1 cellular context compared by ENCODE assay signal in genomic region chr2:38602136-38602731, GRCh38.
A peak's percentile ranks its signal among the peaks of the same experiment; 100 is the strongest.
TF ChIP-seq lines count a peak whose summit lies in the region.

No MANE protein-coding gene starts in this region.

TF ChIP-seq in H1, 55 proteins besides CTCF, POLR2A, EP300 and RAD21:
- TF ChIP-seq BRCA1 (IDR thresholded peaks at IDR 0.05; ENCODE audit: low read depth, low read length) (no peak), TAF1 (IDR thresholded peaks at IDR 0.05; ENCODE audit: low read depth, low read length) (no peak; the same call in 1 of the 2 replicates), PHF8 (conservative IDR thresholded peaks at IDR 0.05; ENCODE audit: low read depth, low read length) (peak; percentile 76; the same call in 1 of the 2 replicates), TBP (IDR thresholded peaks at IDR 0.05; ENCODE audit: low read depth, low read length) (peak; percentile 14; the same call in 1 of the 2 replicates), RBBP5 (IDR thresholded peaks at IDR 0.05; ENCODE audit: borderline replicate concordance, low read depth, low read length) (0 out of 2 replicates have a peak, but pooled peaks have one; percentile 61), YY1 (IDR thresholded peaks at IDR 0.05; ENCODE audit: low read depth, low read length) (peak; percentile 50; the same call in 1 of the 2 replicates)
